23 cellular contexts compared by ENCODE assay signal in genomic region chr7:105611856-105612775, GRCh38. TPM values are rescaled to one million over a fixed set of nuclear protein-coding genes. Genes with fewer than 3 reads are reported as not detected.
DNase-seq lines count a peak whose midpoint lies in the region; ATAC-seq, FAIRE-seq and TF ChIP-seq lines count a peak whose summit lies in the region.
"Had no signal": no experiment of that assay in that cellular context is flagged by ENCODE, and none has a peak within 500 bp of the region (broad histone marks: within the 10 kb centered on the region; RNA-seq: fewer than 3 reads in every experiment).

No MANE protein-coding gene starts in this region.

- H3K27me3 Mint-ChIP-seq in astrocyte (ENCODE audit: low read depth, unreplicated experiment) = peaks cover 3% of the 10 kb centered on the region
- H3K27me3 Mint-ChIP-seq in stimulated activated naive B cell treated with anti-CD40 and anti-IgM and Interleukin-4, amounts not matched to agents 10 μg/mL and 1 μg/mL and 100 μg/mL, for 72 hours = no peaks in the 10 kb centered on the region
- H3K27me3 Mint-ChIP-seq: activated naive CD8-positive, alpha-beta T cell treated with anti-CD3 and anti-CD28 coated beads, Interleukin-2, amount 50 U/mL, for 24 hours had no signal

- H3K27me3 ChIP-seq in astrocyte (ENCODE audit: insufficient read depth, low read length) = no peaks in the 10 kb centered on the region
- H3K27me3 ChIP-seq: dorsolateral prefrontal cortex, thyroid gland had no signal

- no peak overlapping the region for H3K9ac ChIP-seq in astrocyte (ENCODE audit: low read length)
- H3K9ac ChIP-seq: parathyroid adenoma had no signal

- no peak overlapping the region for H3K4me2 ChIP-seq in astrocyte (ENCODE audit: low read length)

- intact Hi-C loops in sciatic nerve (cut with DNase I) = no loop called here

- FAIRE-seq in astrocyte (lab: Jason Lieb, UNC) = no peak

- H3K9me3 ChIP-seq in astrocyte (ENCODE audit: insufficient read depth, low read depth, low read length) = no peaks in the 10 kb centered on the region
- H3K9me3 ChIP-seq: thyroid gland had no signal

- no peaks in the 10 kb centered on the region for H3K79me2 ChIP-seq in astrocyte (ENCODE audit: insufficient read depth, low read length)
- H3K79me2 ChIP-seq: parathyroid adenoma had no signal

- H2AFZ ChIP-seq in astrocyte (ENCODE audit: low read depth, low read length) = no peak overlapping the region
- H2AFZ ChIP-seq: parathyroid adenoma had no signal

- H3K27ac ChIP-seq in astrocyte (ENCODE audit: low read depth, low read length) = no peak overlapping the region
- H3K27ac ChIP-seq: dorsolateral prefrontal cortex, parathyroid adenoma, thyroid gland had no signal

- peaks cover 8% of the 10 kb centered on the region for H3K4me1 ChIP-seq in astrocyte (ENCODE audit: insufficient read depth, low read length)
- H3K4me1 ChIP-seq: parathyroid adenoma, thyroid gland had no signal

- no peak for TF ChIP-seq CTCF in astrocyte (IDR thresholded peaks at IDR 0.05; ENCODE audit: insufficient read depth, low read depth, low read length)
- TF ChIP-seq CTCF in fibroblast of villous mesenchyme (IDR thresholded peaks at IDR 0.05; ENCODE audit: insufficient read depth, low read depth, low read length) = no peak

- no peaks in the 10 kb centered on the region for H3K36me3 ChIP-seq in astrocyte (ENCODE audit: insufficient read depth, low read length)

- H3K36me3 Mint-ChIP-seq in astrocyte (ENCODE audit: low read depth, unreplicated experiment) = peaks cover 5% of the 10 kb centered on the region
- H3K36me3 Mint-ChIP-seq in stimulated activated naive B cell treated with anti-CD40 and anti-IgM and Interleukin-4, amounts not matched to agents 10 μg/mL and 1 μg/mL and 100 μg/mL, for 72 hours = peaks cover 11 to 47% of the 10 kb centered on the region in 2 donors

- H3K9me3 Mint-ChIP-seq in astrocyte (ENCODE audit: unreplicated experiment) = peaks cover 2% of the 10 kb centered on the region
- no peaks in the 10 kb centered on the region for H3K9me3 Mint-ChIP-seq in stimulated activated naive B cell treated with anti-CD40 and anti-IgM and Interleukin-4, amounts not matched to agents 10 μg/mL and 1 μg/mL and 100 μg/mL, for 72 hours
- H3K9me3 Mint-ChIP-seq: activated naive CD8-positive, alpha-beta T cell treated with anti-CD3 and anti-CD28 coated beads, Interleukin-2, amount 50 U/mL, for 24 hours; CD8-positive, alpha-beta T cell; mesothelial cell of epicardium; nephron had no signal

- no peak overlapping the region for H3K27ac Mint-ChIP-seq in astrocyte (ENCODE audit: unreplicated experiment)
- H3K27ac Mint-ChIP-seq in stimulated activated naive B cell treated with anti-CD40 and anti-IgM and Interleukin-4, amounts not matched to agents 10 μg/mL and 1 μg/mL and 100 μg/mL, for 72 hours = peak overlapping the region; percentile 28
- H3K27ac Mint-ChIP-seq: activated naive CD8-positive, alpha-beta T cell treated with anti-CD3 and anti-CD28 coated beads, Interleukin-2, amount 50 U/mL, for 24 hours; CD8-positive, alpha-beta T cell; mesothelial cell of epicardium; nephron had no signal

- H3K4me3 ChIP-seq in astrocyte (ENCODE audit: insufficient read depth, low read depth, low read length) (no peak overlapping the region), fibroblast of villous mesenchyme (ENCODE audit: low read depth, low read length) (no peak overlapping the region)
- H3K4me3 ChIP-seq: dorsolateral prefrontal cortex, thyroid gland had no signal

- no peak overlapping the region for H3K4me3 Mint-ChIP-seq in astrocyte (ENCODE audit: unreplicated experiment)
- H3K4me3 Mint-ChIP-seq in stimulated activated naive B cell treated with anti-CD40 and anti-IgM and Interleukin-4, amounts not matched to agents 10 μg/mL and 1 μg/mL and 100 μg/mL, for 72 hours = no peak overlapping the region
- H3K4me3 Mint-ChIP-seq: activated naive CD8-positive, alpha-beta T cell treated with anti-CD3 and anti-CD28 coated beads, Interleukin-2, amount 50 U/mL, for 24 hours; CD8-positive, alpha-beta T cell; mesothelial cell of epicardium; nephron had no signal

- no peaks in the 10 kb centered on the region for H4K20me1 ChIP-seq in astrocyte (ENCODE audit: insufficient read depth, low read length)

- no peaks in the 10 kb centered on the region for H3K4me1 Mint-ChIP-seq in astrocyte (ENCODE audit: low read depth, unreplicated experiment)
- no peaks in the 10 kb centered on the region for H3K4me1 Mint-ChIP-seq in stimulated activated naive B cell treated with anti-CD40 and anti-IgM and Interleukin-4, amounts not matched to agents 10 μg/mL and 1 μg/mL and 100 μg/mL, for 72 hours
- H3K4me1 Mint-ChIP-seq: activated naive CD8-positive, alpha-beta T cell treated with anti-CD3 and anti-CD28 coated beads, Interleukin-2, amount 50 U/mL, for 24 hours; mesothelial cell of epicardium; nephron had no signal

- no peak for ATAC-seq in stimulated activated naive B cell treated with anti-CD40 and anti-IgM and Interleukin-4, amounts not matched to agents 10 μg/mL and 1 μg/mL and 100 μg/mL, for 72 hours (replicated peaks)
- ATAC-seq in sciatic nerve = no peak
- no peak for ATAC-seq in GM21717 (IDR thresholded peaks at IDR 0.05; ENCODE audit: unreplicated experiment)
- ATAC-seq: activated naive CD8-positive, alpha-beta T cell treated with anti-CD3 and anti-CD28 coated beads, Interleukin-2, amount 50 U/mL, for 24 hours; CD8-positive, alpha-beta T cell; HCT116; left cardiac atrium had no signal

- DNase-seq in HCEC 1CT (peak; percentile 29), astrocyte (ENCODE audit: low read depth) (peak; percentile 35), fibroblast of villous mesenchyme (ENCODE audit: low read depth) (peak; percentile 11), sciatic nerve (ENCODE audit: low spot score) (no peak), ecto neural progenitor cell (ENCODE audit: low spot score) (no peak)
- DNase-seq in stimulated activated naive B cell treated with anti-CD40 and anti-IgM and Interleukin-4, amounts not matched to agents 10 μg/mL and 1 μg/mL and 100 μg/mL, for 72 hours = no peak
- DNase-seq: activated CD4-positive, alpha-beta T cell treated with anti-CD3 and anti-CD28 coated beads for 48 hours; activated naive CD8-positive, alpha-beta T cell treated with anti-CD3 and anti-CD28 coated beads, Interleukin-2, amount 50 U/mL, for 24 hours; CD8-positive, alpha-beta T cell; dorsolateral prefrontal cortex; left cardiac atrium; NCI-H1417; NCI-H524 treated with DMSO at 0.1 percent for 48 hours; SHP77; stimulated activated naive CD4-positive, alpha-beta T cell treated with Interleukin-2 at 50 U/mL for 16 hours; thyroid gland had no signal

RNA-seq across cellular contexts. Expression of gene EFCAB10, which starts 30.8 kb away (rescaled TPM):
- total RNA-seq in astrocyte (0.38 and 0.52 TPM in 2 replicates), fibroblast of villous mesenchyme (under 0.01 TPM in 1 of 2 replicates, not detected in the other), sciatic nerve (not detected)
- total RNA-seq: cardiac septum, glomerular endothelial cell, left cardiac atrium, mesothelial cell of epicardium, thyroid gland had no signal

Comparison
In these comparisons a context has a peak if more than half of its experiments do, and no peak if none do; other contexts are left out.
1. DNase-seq: peak in HCEC 1CT (single experiment), astrocyte (single experiment) and fibroblast of villous mesenchyme (single experiment); none in stimulated activated naive B cell treated with anti-CD40 and anti-IgM and Interleukin-4, amounts not matched to agents 10 μg/mL and 1 μg/mL and 100 μg/mL, for 72 hours (single experiment), sciatic nerve (single experiment) and ecto neural progenitor cell (single experiment).